7 cellular contexts compared by ENCODE assay signal in the genomic region with DNA sequence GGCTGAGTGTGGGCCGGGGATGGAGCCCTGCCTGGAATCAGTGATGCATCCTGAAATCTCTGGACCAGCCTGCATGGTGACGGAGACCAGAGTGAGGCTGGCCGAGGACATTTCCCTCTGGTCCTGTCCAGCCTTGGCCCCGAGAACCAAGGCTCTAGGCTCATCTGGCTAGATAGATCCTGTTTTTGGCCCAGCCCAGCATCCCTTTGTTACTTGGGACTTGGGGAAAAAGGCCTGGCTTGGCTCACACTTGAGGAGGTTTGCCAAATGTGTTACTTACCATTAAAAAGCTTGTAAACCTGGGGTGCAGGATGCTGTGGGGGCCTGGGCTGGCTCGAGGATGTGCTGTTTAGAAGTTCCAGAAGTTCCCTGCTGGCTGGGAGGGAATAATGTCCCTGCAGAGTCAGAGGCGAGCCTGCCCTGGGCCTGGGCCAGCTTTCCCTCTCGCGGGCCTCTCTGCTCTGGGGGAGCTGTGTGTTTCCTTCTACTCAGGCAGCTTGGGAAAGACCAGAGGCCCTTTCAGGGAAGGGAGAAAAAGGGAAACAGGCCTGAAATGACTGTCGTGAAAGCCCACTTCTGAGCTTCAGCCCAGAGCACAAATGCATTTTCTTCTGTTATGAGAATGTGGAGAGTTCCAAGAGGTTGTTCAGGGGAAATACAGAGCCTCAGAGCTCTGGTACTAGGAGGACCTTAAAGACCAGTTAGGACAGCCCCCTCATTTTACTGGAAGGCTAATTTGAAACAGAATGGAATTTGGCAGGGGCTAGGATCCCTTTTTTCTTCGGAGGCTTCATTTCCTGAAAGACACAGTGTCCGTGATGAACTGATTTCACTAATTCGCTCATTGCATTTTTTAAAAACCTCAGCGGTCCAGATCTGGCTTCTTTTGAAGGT. TPM values are rescaled to one million over a fixed set of nuclear protein-coding genes. Genes with fewer than 3 reads are reported as not detected.
DNase-seq lines count a peak whose midpoint lies in the region; ATAC-seq and TF ChIP-seq lines count a peak whose summit lies in the region.

No MANE protein-coding gene starts in this region.

- H3K4me1 ChIP-seq in esophagus (ENCODE audit: control insufficient read depth in 2 of 2, insufficient read depth in 2 of 2, low read length in 1 of 2), result peaks cover 10 to 29% of the 10 kb centered on the region in 2 donors

- WGBS in esophagus, 2 donors, result 26 to 28% methylated on average over 13 of the region's 13 CpGs

- peak overlapping the region; percentile 82 for H3K4me3 Mint-ChIP-seq in HFFc6

- peak overlapping the region; percentile 68 for H3K4me3 ChIP-seq in SK-N-MC
- no peak overlapping the region for H3K4me3 ChIP-seq in esophagus (ENCODE audit: low read depth in 1 of 2, low read length in 2 of 2)

- no peaks in the 10 kb centered on the region for H3K36me3 Mint-ChIP-seq in HFFc6 (ENCODE audit: low read depth)

- H3K36me3 ChIP-seq in SK-N-MC (ENCODE audit: insufficient read depth, low read length) (no peaks in the 10 kb centered on the region), esophagus (ENCODE audit: control insufficient read depth in 2 of 2, insufficient read depth in 2 of 2, low read length in 1 of 2) (no peaks in the 10 kb centered on the region)

- no peaks in the 10 kb centered on the region for H3K27me3 ChIP-seq in esophagus (ENCODE audit: control insufficient read depth in 1 of 2, insufficient read depth in 2 of 2, low read length in 2 of 2)

- no peaks in the 10 kb centered on the region for H3K9me3 ChIP-seq in SK-N-MC (ENCODE audit: low read depth, low read length)
- H3K9me3 ChIP-seq in esophagus (ENCODE audit: control insufficient read depth in 2 of 2, insufficient read depth in 1 of 2, low read depth in 1 of 2, low read length in 1 of 2), result no peaks in the 10 kb centered on the region

- H3K27me3 Mint-ChIP-seq in HFFc6 (ENCODE audit: insufficient read depth), result no peaks in the 10 kb centered on the region

- 0 out of 2 replicates have a peak, but pooled peaks have one; percentile 10 for TF ChIP-seq CTCF in HFFc6 (IDR thresholded peaks at IDR 0.05)

- no peaks in the 10 kb centered on the region for H3K9me3 Mint-ChIP-seq in HFFc6

- DNase-seq in HFFc6 (peak; percentile 94), SK-N-MC (ENCODE audit: low read depth, low spot score) (peak; percentile 80), mucosa of gallbladder (ENCODE audit: low spot score) (peak; percentile 83)
- no peak for DNase-seq in stimulated activated CD4-positive, alpha-beta T cell treated with anti-CD3 and anti-CD28 coated beads, Interleukin-15, amount 100 ng/mL, for 24 hours

- H3K9ac ChIP-seq in SK-N-MC (ENCODE audit: insufficient read length), result peak overlapping the region; percentile 82

- peak overlapping the region; percentile 99 for H3K27ac Mint-ChIP-seq in HFFc6

- H3K27ac ChIP-seq in SK-N-MC (peak overlapping the region; percentile 99), esophagus (ENCODE audit: low read depth in 2 of 2, low read length in 1 of 2) (peak overlapping the region; percentile 75 to 85)

- peaks cover 94% of the 10 kb centered on the region for H3K4me1 Mint-ChIP-seq in HFFc6 (ENCODE audit: low read depth)

- ATAC-seq in GM21528 (IDR thresholded peaks at IDR 0.05; ENCODE audit: low FRiP score, unreplicated experiment) (no peak), HG03139 (IDR thresholded peaks at IDR 0.05; ENCODE audit: unreplicated experiment) (no peak)

RNA-seq across cellular contexts. Expression of gene CTDSP2, which starts 47.2 kb away (rescaled TPM):
- total RNA-seq in HFFc6 (2021; fragmentation: NEBNext Ultra II Directional; extraction: Animal tissue kit (Norgen Biotek cat#: 25700)), result 100 to 1,000 TPM in 5 of 6 experiments, 10 to 100 TPM in 1; 99.2 to 128 (median 111) TPM
- polyA plus RNA-seq in esophagus, result 10 to 100 TPM; 22.4 to 34.7 TPM
- total RNA-seq in mucosa of gallbladder, result 150 TPM

RNA-seq across cellular contexts. Expression of gene ATP23, which starts 47.7 kb away (rescaled TPM):
- total RNA-seq in HFFc6 (2021; fragmentation: NEBNext Ultra II Directional; extraction: Animal tissue kit (Norgen Biotek cat#: 25700)), result 1 to 10 TPM; 3.1 to 4.0 (median 3.6) TPM
- polyA plus RNA-seq in esophagus, result 10 to 100 TPM in 1 of 2 donors, 1 to 10 TPM in 1; 5.7 to 11.0 TPM
- total RNA-seq in mucosa of gallbladder, result 5.2 TPM
